ENCODE assay signal across 15 cellular contexts in genomic region chr1:116764466-116764896, GRCh38. TPM values are rescaled to one million over a fixed set of nuclear protein-coding genes. Genes with fewer than 3 reads are reported as not detected.
DNase-seq lines count a peak whose midpoint lies in the region; ATAC-seq and TF ChIP-seq lines count a peak whose summit lies in the region.
"Had no signal": no experiment of that assay in that cellular context is flagged by ENCODE, and none has a peak within 500 bp of the region (broad histone marks: within the 10 kb centered on the region; RNA-seq: fewer than 3 reads in every experiment).

No MANE protein-coding gene starts in this region.

- no peaks in the 10 kb centered on the region for H3K9me3 ChIP-seq in Caco-2
- H3K9me3 ChIP-seq: SJSA1, vagina had no signal

- peaks cover 95% of the 10 kb centered on the region for H3K4me1 Mint-ChIP-seq in activated T-helper 1 cell treated with anti-CD3 and anti-CD28 coated beads, Interleukin-12 subunit alpha, Interleukin-12 subunit beta, Interleukin-2, Interleukin-4 antibody, amounts not matched to agents 30 ng/mL and 10 ng/mL and 1 ng/mL, durations not matched to agents 14 hours and 24 hours and 36 hours (ENCODE audit: low read depth)
- H3K4me1 Mint-ChIP-seq in Caco-2 (ENCODE audit: low read depth, unreplicated experiment) = no peaks in the 10 kb centered on the region

- no peak for ATAC-seq in GM21717 (IDR thresholded peaks at IDR 0.05; ENCODE audit: unreplicated experiment)

- H3K27me3 Mint-ChIP-seq in activated T-helper 1 cell treated with anti-CD3 and anti-CD28 coated beads, Interleukin-12 subunit alpha, Interleukin-12 subunit beta, Interleukin-2, Interleukin-4 antibody, amounts not matched to agents 30 ng/mL and 10 ng/mL and 1 ng/mL, durations not matched to agents 14 hours and 24 hours and 36 hours (ENCODE audit: insufficient read depth) = peaks cover 3% of the 10 kb centered on the region
- no peaks in the 10 kb centered on the region for H3K27me3 Mint-ChIP-seq in Caco-2 (ENCODE audit: insufficient read depth, unreplicated experiment)

- peak overlapping the region; percentile 84 for H3K4me3 Mint-ChIP-seq in activated T-helper 1 cell treated with anti-CD3 and anti-CD28 coated beads, Interleukin-12 subunit alpha, Interleukin-12 subunit beta, Interleukin-2, Interleukin-4 antibody, amounts not matched to agents 30 ng/mL and 10 ng/mL and 1 ng/mL, durations not matched to agents 14 hours and 24 hours and 36 hours
- no peak overlapping the region for H3K4me3 Mint-ChIP-seq in Caco-2 (ENCODE audit: unreplicated experiment)

- intact Hi-C loops in activated T-helper 1 cell treated with anti-CD3 and anti-CD28 coated beads, Interleukin-12 subunit alpha, Interleukin-12 subunit beta, Interleukin-2, Interleukin-4 antibody, amounts not matched to agents 30 ng/mL and 10 ng/mL and 1 ng/mL, durations not matched to agents 14 hours and 24 hours and 36 hours (cut with micrococcal nuclease) = loop anchor here (1.0 to 10.0 kb wide), 11 partner anchors 8 to 900 kb away; partner anchors contain the start of genes TENT5C and TTF2
- intact Hi-C loops in Caco-2 (cut with micrococcal nuclease; ENCODE audit: unreplicated experiment) = no loop called here
- intact Hi-C loops in cardiac septum (cut with DNase I) = no loop called here

- no peaks in the 10 kb centered on the region for H3K27me3 ChIP-seq in Caco-2 (replicated peaks; ENCODE audit: control insufficient read depth, insufficient read depth, low read length)
- H3K27me3 ChIP-seq: SJSA1, vagina had no signal

- no peak overlapping the region for H3K4me3 ChIP-seq in Caco-2 (ENCODE audit: low read depth, low read length)
- H3K4me3 ChIP-seq: SJSA1, vagina had no signal

- no peak for TF ChIP-seq CTCF in Caco-2 (IDR thresholded peaks at IDR 0.05; ENCODE audit: insufficient read depth in 1 of 2, low read depth in 1 of 2, low read length in 1 of 2, severe bottlenecking in 1 of 2, unreplicated experiment in 1 of 2)

- BruUV-seq in Caco-2 (replicated peaks; lab: Mats Ljungman, UMichigan) = no TSS peak

- no peaks in the 10 kb centered on the region for H3K36me3 ChIP-seq in Caco-2 (ENCODE audit: control insufficient read depth, insufficient read depth, low read length)
- H3K36me3 ChIP-seq: SJSA1, vagina, WERI-Rb-1 had no signal

- H3K27ac Mint-ChIP-seq in activated T-helper 1 cell treated with anti-CD3 and anti-CD28 coated beads, Interleukin-12 subunit alpha, Interleukin-12 subunit beta, Interleukin-2, Interleukin-4 antibody, amounts not matched to agents 30 ng/mL and 10 ng/mL and 1 ng/mL, durations not matched to agents 14 hours and 24 hours and 36 hours = peak overlapping the region; percentile 100
- no peak overlapping the region for H3K27ac Mint-ChIP-seq in Caco-2 (ENCODE audit: unreplicated experiment)

- POLR2A ChIA-PET in Caco-2 (lab: Charles Lee) = no interaction called here

- peaks cover 97% of the 10 kb centered on the region for H3K36me3 Mint-ChIP-seq in activated T-helper 1 cell treated with anti-CD3 and anti-CD28 coated beads, Interleukin-12 subunit alpha, Interleukin-12 subunit beta, Interleukin-2, Interleukin-4 antibody, amounts not matched to agents 30 ng/mL and 10 ng/mL and 1 ng/mL, durations not matched to agents 14 hours and 24 hours and 36 hours (ENCODE audit: low read depth)
- no peaks in the 10 kb centered on the region for H3K36me3 Mint-ChIP-seq in Caco-2 (ENCODE audit: insufficient read depth, unreplicated experiment)

- no peaks in the 10 kb centered on the region for H3K9me3 Mint-ChIP-seq in activated T-helper 1 cell treated with anti-CD3 and anti-CD28 coated beads, Interleukin-12 subunit alpha, Interleukin-12 subunit beta, Interleukin-2, Interleukin-4 antibody, amounts not matched to agents 30 ng/mL and 10 ng/mL and 1 ng/mL, durations not matched to agents 14 hours and 24 hours and 36 hours
- H3K9me3 Mint-ChIP-seq in Caco-2 (ENCODE audit: unreplicated experiment) = peaks cover 9% of the 10 kb centered on the region

- no peaks in the 10 kb centered on the region for H3K4me1 ChIP-seq in Caco-2
- H3K4me1 ChIP-seq: SJSA1 had no signal

- peak; percentile 78 for DNase-seq in stimulated activated CD4-positive, alpha-beta T cell treated with anti-CD3 and anti-CD28 coated beads, Interleukin-15, amount 100 ng/mL, for 24 hours
- DNase-seq in stimulated activated CD4-positive, alpha-beta T cell treated with anti-CD3 and anti-CD28 coated beads, Interleukin-12 subunit alpha, Interleukin-12 subunit beta, amount 100 ng/mL, for 4 hours = no peak
- peak; percentile 70 for DNase-seq in activated T-helper 1 cell treated with anti-CD3 and anti-CD28 coated beads, Interleukin-12 subunit alpha, Interleukin-12 subunit beta, Interleukin-2, Interleukin-4 antibody, amounts not matched to agents 30 ng/mL and 10 ng/mL and 1 ng/mL, durations not matched to agents 14 hours and 24 hours and 36 hours (ENCODE audit: low spot score)
- DNase-seq in myocyte (ENCODE audit: low read depth) = peak; percentile 42
- DNase-seq in DMS114 treated with DMSO at 0.1 percent for 48 hours (lab: John Stamatoyannopoulos, UW; ENCODE audit: unreplicated experiment) = no peak
- no peak for DNase-seq in Caco-2
- no peak for DNase-seq in cardiac septum (ENCODE audit: low spot score)
- DNase-seq: DMS79 treated with DMSO at 0.1 percent for 48 hours, NCI-H2029 had no signal

- CTCF ChIA-PET in Caco-2 (lab: Charles Lee) = interaction anchor here (0.9 to 1.0 kb wide), 2 partner anchors 9 to 53 kb away, joined by 3 to 4 read pairs; no protein-coding TSS in a partner anchor

RNA-seq across cellular contexts. Expression of gene CD2, which starts 10.3 kb away (rescaled TPM):
- total RNA-seq in activated T-helper 1 cell treated with anti-CD3 and anti-CD28 coated beads, Interleukin-12 subunit alpha, Interleukin-12 subunit beta, Interleukin-2, Interleukin-4 antibody, amounts not matched to agents 30 ng/mL and 10 ng/mL and 1 ng/mL, durations not matched to agents 14 hours and 24 hours and 36 hours = 651 and 685 TPM in 2 replicates
- not detected in 2 replicates for total RNA-seq in myocyte
- not detected for polyA plus RNA-seq in myocyte (2012)
- total RNA-seq in Caco-2 (2022) = not detected in 2 replicates
- total RNA-seq in cardiac septum = 0.75 TPM
- total RNA-seq: LHCN-M2, lung microvascular endothelial cell, SJSA1 had no signal

Comparison
In these comparisons a context has a peak if more than half of its experiments do, and no peak if none do; other contexts are left out.
1. DNase-seq: peak in stimulated activated CD4-positive, alpha-beta T cell treated with anti-CD3 and anti-CD28 coated beads, Interleukin-15, amount 100 ng/mL, for 24 hours (single experiment), activated T-helper 1 cell treated with anti-CD3 and anti-CD28 coated beads, Interleukin-12 subunit alpha, Interleukin-12 subunit beta, Interleukin-2, Interleukin-4 antibody, amounts not matched to agents 30 ng/mL and 10 ng/mL and 1 ng/mL, durations not matched to agents 14 hours and 24 hours and 36 hours (single experiment) and myocyte (single experiment); none in stimulated activated CD4-positive, alpha-beta T cell treated with anti-CD3 and anti-CD28 coated beads, Interleukin-12 subunit alpha, Interleukin-12 subunit beta, amount 100 ng/mL, for 4 hours (single experiment), DMS114 treated with DMSO at 0.1 percent for 48 hours (single experiment), Caco-2 (0 of 2) and cardiac septum (single experiment).
2. RNA of gene CD2, which starts 10.3 kb away (total RNA-seq): 651 to 685 TPM in activated T-helper 1 cell treated with anti-CD3 and anti-CD28 coated beads, Interleukin-12 subunit alpha, Interleukin-12 subunit beta, Interleukin-2, Interleukin-4 antibody, amounts not matched to agents 30 ng/mL and 10 ng/mL and 1 ng/mL, durations not matched to agents 14 hours and 24 hours and 36 hours; 0.75 TPM in cardiac septum (single experiment), not detected in myocyte and not detected in Caco-2; every median in the first group is over 100 times any median in the second.